ENCODE assay signal across 9 cellular contexts in the genomic region with DNA sequence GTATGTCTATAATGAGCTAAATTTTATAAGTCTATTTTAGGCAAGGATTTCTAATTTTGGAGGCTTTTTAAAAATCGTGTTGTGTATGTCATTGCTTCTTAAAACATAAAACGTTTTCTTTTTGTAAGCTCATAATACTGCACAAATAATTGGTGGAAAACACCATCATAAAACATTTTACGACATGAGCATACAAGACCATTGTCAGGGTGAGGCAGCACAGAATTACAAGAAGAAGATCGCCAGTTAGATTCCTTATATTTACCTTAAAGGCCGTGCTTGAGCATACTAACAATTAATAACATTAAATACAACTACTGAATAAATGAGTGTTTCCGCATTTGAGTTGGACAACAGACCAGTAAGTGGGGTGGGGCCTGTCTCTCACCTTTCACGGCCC. TPM values are rescaled to one million over a fixed set of nuclear protein-coding genes. Genes with fewer than 3 reads are reported as not detected.
A peak's percentile ranks its signal among the peaks of the same experiment; 100 is the strongest.
DNase-seq lines count a peak whose midpoint lies in the region; ATAC-seq and TF ChIP-seq lines count a peak whose summit lies in the region.
"Had no signal": no experiment of that assay in that cellular context is flagged by ENCODE, and none has a peak within 500 bp of the region (broad histone marks: within the 10 kb centered on the region; RNA-seq: fewer than 3 reads in every experiment).

No MANE protein-coding gene starts in this region.

- H2AFZ ChIP-seq in mammary epithelial cell (ENCODE audit: low read depth, low read length), result peak overlapping the region; percentile 30

- 46% methylated on average over 7 of the region's 7 CpGs for WGBS in mammary epithelial cell (ENCODE audit: low coverage, missing lambda C conversion rate)

- dilution Hi-C loops in mammary epithelial cell (cut with HindIII; ENCODE audit: low sequenced_read_pairs), result no loop called here

- H3K4me2 ChIP-seq in mammary epithelial cell (ENCODE audit: insufficient read depth, low read depth, low read length), result peak overlapping the region; percentile 82

- DNase-seq in left ventricle myocardium inferior (no peak), Right ventricle myocardium superior (no peak), mammary epithelial cell (no peak), upper lobe of right lung (no peak), A172 (ENCODE audit: low spot score) (no peak), retina (no peak)
- DNase-seq: activated naive CD8-positive, alpha-beta T cell treated with anti-CD3 and anti-CD28 coated beads, Interleukin-2, amount 10 ng/mL, durations not matched to agents 7 days and 5 days had no signal

- H3K79me2 ChIP-seq in mammary epithelial cell (ENCODE audit: insufficient read depth, low read length), result no peaks in the 10 kb centered on the region

- no peaks in the 10 kb centered on the region for H3K9me3 ChIP-seq in left ventricle myocardium inferior (replicated peaks)
- H3K9me3 ChIP-seq in mammary epithelial cell (replicated peaks; ENCODE audit: insufficient read depth, low read length), result no peaks in the 10 kb centered on the region
- H3K9me3 ChIP-seq in mucosa of rectum (ENCODE audit: control insufficient read depth in 2 of 2, low read length in 2 of 2), result no peaks in the 10 kb centered on the region
- no peaks in the 10 kb centered on the region for H3K9me3 ChIP-seq in upper lobe of right lung

- ATAC-seq in Right ventricle myocardium superior (ENCODE audit: poor library complexity), result no peak
- no peak for ATAC-seq in upper lobe of right lung
- ATAC-seq in GM18867 (IDR thresholded peaks at IDR 0.05; ENCODE audit: unreplicated experiment), result no peak

- H3K4me3 ChIP-seq in left ventricle myocardium inferior (peak overlapping the region; percentile 67), mammary epithelial cell (replicated peaks in 1 of 3; ENCODE audit: insufficient read depth in 1 of 3, low read depth in 2 of 3, low read length in 3 of 3) (peak overlapping the region in 1 of 3 experiments; percentile 18), mucosa of rectum (ENCODE audit: low read length in 2 of 2) (peak overlapping the region in 1 of 2 donors; percentile 61), upper lobe of right lung (peak overlapping the region; percentile 50)

- CTCF ChIA-PET in mammary epithelial cell (lab: Charles Lee; ENCODE audit: low non-redundant PET), result interaction anchor here (0.5 to 0.8 kb wide), 3 partner anchors 9 to 221 kb away, joined by 3 to 4 read pairs (median 4); no protein-coding TSS in a partner anchor

- H3K36me3 ChIP-seq in left ventricle myocardium inferior (no peaks in the 10 kb centered on the region), mammary epithelial cell (ENCODE audit: insufficient read depth, low read length) (no peaks in the 10 kb centered on the region), mucosa of rectum (ENCODE audit: control insufficient read depth in 2 of 2, insufficient read depth in 2 of 2, low read length in 2 of 2) (no peaks in the 10 kb centered on the region), upper lobe of right lung (no peaks in the 10 kb centered on the region)

- H3K4me1 ChIP-seq in left ventricle myocardium inferior (peaks cover 22% of the 10 kb centered on the region), mammary epithelial cell (ENCODE audit: insufficient read depth, low read length) (peaks cover 10% of the 10 kb centered on the region), mucosa of rectum (ENCODE audit: control insufficient read depth in 2 of 2, insufficient read depth in 2 of 2, low read length in 2 of 2) (peaks cover 7 to 13% of the 10 kb centered on the region in 2 donors), upper lobe of right lung (peaks cover 21% of the 10 kb centered on the region)

- intact Hi-C loops in left ventricle myocardium inferior (cut with micrococcal nuclease) (no loop called here), Right ventricle myocardium superior (cut with DNase I) (no loop called here), mammary epithelial cell (cut with micrococcal nuclease) (no loop called here), upper lobe of right lung (cut with DNase I) (no loop called here)

- in situ Hi-C loops in mammary epithelial cell (cut with MboI; ENCODE audit: low sequenced_read_pairs in 2 of 2), result loop anchor here in 1 of 2 donors (10.0 to 25.0 kb wide), 2 partner anchors 221 to 537 kb away; no protein-coding TSS in a partner anchor

- BruUV-seq in mammary epithelial cell (replicated peaks; lab: Mats Ljungman, UMichigan), result no TSS peak

- TF ChIP-seq CTCF in left ventricle myocardium inferior (IDR thresholded peaks at IDR 0.05; ENCODE audit: borderline replicate concordance) (no peak), mammary epithelial cell (conservative IDR thresholded peaks at IDR 0.05 in 1 of 2, IDR thresholded peaks at IDR 0.05 in 1 of 2; ENCODE audit: extremely low read depth in 1 of 2, insufficient read depth in 1 of 2, low read depth in 1 of 2, low read length in 2 of 2) (no peak), upper lobe of right lung (IDR thresholded peaks at IDR 0.05) (no peak)

- H3K27me3 ChIP-seq in left ventricle myocardium inferior (ENCODE audit: low read depth) (no peaks in the 10 kb centered on the region), mammary epithelial cell (ENCODE audit: insufficient read depth, low read length) (peaks cover 14% of the 10 kb centered on the region), mucosa of rectum (ENCODE audit: control insufficient read depth in 2 of 2, insufficient read depth in 2 of 2, low read length in 2 of 2) (peaks cover 0 to 3% of the 10 kb centered on the region in 2 donors), upper lobe of right lung (peaks cover 15% of the 10 kb centered on the region)

- peak overlapping the region; percentile 93 for H3K27ac ChIP-seq in left ventricle myocardium inferior (replicated peaks)
- no peak overlapping the region for H3K27ac ChIP-seq in mammary epithelial cell (ENCODE audit: insufficient read depth, low read depth, low read length)
- H3K27ac ChIP-seq in mucosa of rectum (ENCODE audit: low read depth in 2 of 2, low read length in 2 of 2), result peak overlapping the region; percentile 60 to 63
- peak overlapping the region; percentile 77 for H3K27ac ChIP-seq in upper lobe of right lung

- no peaks in the 10 kb centered on the region for H4K20me1 ChIP-seq in mammary epithelial cell (ENCODE audit: insufficient read depth, low read length)

- H3K9ac ChIP-seq in mammary epithelial cell (ENCODE audit: insufficient read depth, low read length) (no peak overlapping the region), mucosa of rectum (ENCODE audit: low read depth in 1 of 2, low read length in 2 of 2) (peak overlapping the region; percentile 5 to 34)

RNA-seq across cellular contexts. Expression of gene LMX1A, which starts 19.1 kb away (rescaled TPM):
- 0.11 TPM for total RNA-seq in left ventricle myocardium inferior
- total RNA-seq in Right ventricle myocardium superior, result not detected
- total RNA-seq in mammary epithelial cell, result not detected
- not detected for polyA plus RNA-seq in mammary epithelial cell
- polyA minus RNA-seq in mammary epithelial cell, result not detected
- total RNA-seq in upper lobe of right lung, result not detected
- not detected in 2 replicates for total RNA-seq in A172 (2014; rRNA removed; shearing (Covaris generic))
- total RNA-seq: activated naive CD8-positive, alpha-beta T cell treated with anti-CD3 and anti-CD28 coated beads, Interleukin-2, amount 10 ng/mL, durations not matched to agents 7 days and 5 days had no signal
